ENCODE assay signal across 27 cellular contexts in genomic region chr12:47954467-47955045, GRCh38. TPM values are rescaled to one million over a fixed set of nuclear protein-coding genes. Genes with fewer than 3 reads are reported as not detected.
DNase-seq lines count a peak whose midpoint lies in the region; ATAC-seq and TF ChIP-seq lines count a peak whose summit lies in the region.
"Had no signal": no experiment of that assay in that cellular context is flagged by ENCODE, and none has a peak within 500 bp of the region (broad histone marks: within the 10 kb centered on the region; RNA-seq: fewer than 3 reads in every experiment).

No MANE protein-coding gene starts in this region.

- no peak for ATAC-seq in GM19455 (IDR thresholded peaks at IDR 0.05; ENCODE audit: unreplicated experiment)
- ATAC-seq: activated T-cell treated with anti-CD3 and anti-CD28 coated beads, Interleukin-2, amount 50 U/mL, for 72 hours; Panc1; stimulated activated naive CD8-positive, alpha-beta T cell treated with anti-CD3 and anti-CD28 coated beads, Interleukin-15, Interleukin-2, amounts not matched to agents 100 U/mL and 50 U/mL, for 24 hours had no signal

- no peak overlapping the region for H4K8ac ChIP-seq in trophoblast cell (ENCODE audit: low read depth, low read length)

- H3K27ac Mint-ChIP-seq in progenitor cell of endocrine pancreas, result no peak overlapping the region
- H3K27ac Mint-ChIP-seq: activated T-cell treated with anti-CD3 and anti-CD28 coated beads, Interleukin-2, amount 50 U/mL, for 72 hours; CD4-positive, alpha-beta memory T cell; nephron progenitor cell had no signal

- no peak overlapping the region for H3K23ac ChIP-seq in trophoblast cell (ENCODE audit: low read length)

- H3K4me1 ChIP-seq in Karpas-422 (ENCODE audit: low read length), result no peaks in the 10 kb centered on the region
- H3K4me1 ChIP-seq in trophoblast cell (ENCODE audit: control insufficient read depth in 1 of 2, insufficient read depth in 2 of 2, low read length in 2 of 2), result peaks cover 35 to 45% of the 10 kb centered on the region in 2 experiments

- H3K18ac ChIP-seq in trophoblast cell (ENCODE audit: low read length), result no peak overlapping the region

- H3K27me3 ChIP-seq in Karpas-422 (ENCODE audit: low read length), result no peaks in the 10 kb centered on the region
- no peaks in the 10 kb centered on the region for H3K27me3 ChIP-seq in trophoblast cell (ENCODE audit: insufficient read depth, low read length)

- peak overlapping the region; percentile 33 for H2AK5ac ChIP-seq in trophoblast cell (ENCODE audit: low read length)

- H3K79me2 ChIP-seq in Karpas-422 (ENCODE audit: low read length) (no peaks in the 10 kb centered on the region), trophoblast cell (ENCODE audit: control insufficient read depth, insufficient read depth, low read length, poor library complexity) (peaks cover 2% of the 10 kb centered on the region)

- no peaks in the 10 kb centered on the region for H3K9me3 Mint-ChIP-seq in progenitor cell of endocrine pancreas (ENCODE audit: low read depth)
- H3K9me3 Mint-ChIP-seq: activated T-cell treated with anti-CD3 and anti-CD28 coated beads, Interleukin-2, amount 50 U/mL, for 72 hours had no signal

- DNase-seq in EH (ENCODE audit: low read depth) (peak; percentile 47), Karpas-422 (no peak), epithelial cell of prostate (ENCODE audit: low read depth, low spot score) (no peak), trophoblast cell (peak; percentile 74 to 94), progenitor cell of endocrine pancreas (ENCODE audit: low spot score, unreplicated experiment) (no peak), erythroblast (lab: John Stamatoyannopoulos, UW) (no peak)
- DNase-seq in activated CD8-positive, alpha-beta memory T cell treated with anti-CD3 and anti-CD28 coated beads, Interleukin-2, amount 50 U/mL, for 48 hours, result no peak
- DNase-seq: activated CD4-positive, alpha-beta T cell treated with anti-CD3 and anti-CD28 coated beads, Interleukin-2, amount 50 U/mL, for 48 hours; activated CD4-positive, CD25-positive, alpha-beta regulatory T cell treated with anti-CD3 and anti-CD28 coated beads, Interleukin-2, amount 50 U/mL, for 72 hours; activated T-cell treated with anti-CD3 and anti-CD28 coated beads, Interleukin-2, amount 50 U/mL, for 72 hours; CD4-positive, alpha-beta memory T cell; effector memory CD4-positive, alpha-beta T cell; KBM-7; kidney; NCI-H1417 treated with DMSO at 0.1 percent for 48 hours; NCI-H226; NCI-H526 treated with DMSO at 0.1 percent for 48 hours; nephron progenitor cell; SHP77 treated with DMSO at 0.1 percent for 48 hours; stimulated activated naive CD8-positive, alpha-beta T cell treated with anti-CD3 and anti-CD28 coated beads, Interleukin-15, Interleukin-2, amounts not matched to agents 100 U/mL and 50 U/mL, for 24 hours; T-helper 2 cell had no signal

- H3K4me3 Mint-ChIP-seq in progenitor cell of endocrine pancreas (ENCODE audit: low read depth), result no peak overlapping the region
- H3K4me3 Mint-ChIP-seq: activated T-cell treated with anti-CD3 and anti-CD28 coated beads, Interleukin-2, amount 50 U/mL, for 72 hours; CD4-positive, alpha-beta memory T cell; nephron progenitor cell had no signal

- 0 out of 2 replicates have a peak, but pooled peaks cover 3% of the 10 kb centered on the region for H3K9me3 ChIP-seq in Karpas-422 (ENCODE audit: low read length)
- H3K9me3 ChIP-seq in trophoblast cell (ENCODE audit: insufficient read depth, low read depth, low read length), result peaks cover 9% of the 10 kb centered on the region
- H3K9me3 ChIP-seq: thoracic aorta had no signal

- no peaks in the 10 kb centered on the region for H3K9me2 ChIP-seq in Karpas-422 (replicated peaks; ENCODE audit: insufficient read depth, low read length)

- peak overlapping the region; percentile 28 for H4K91ac ChIP-seq in trophoblast cell (ENCODE audit: low read depth, low read length)

- TF ChIP-seq CTCF in progenitor cell of endocrine pancreas (IDR thresholded peaks at IDR 0.05; ENCODE audit: unreplicated experiment), result no peak

- no CpG with 5 or more reads among the region's 4 CpGs for WGBS in trophoblast cell (ENCODE audit: extremely low coverage, insufficient coverage, insufficient read length)

- peaks cover 26% of the 10 kb centered on the region for H3K79me1 ChIP-seq in trophoblast cell (ENCODE audit: low read length)

- peaks cover 37% of the 10 kb centered on the region for H3K27me3 Mint-ChIP-seq in progenitor cell of endocrine pancreas

- H3K4me1 Mint-ChIP-seq in progenitor cell of endocrine pancreas (ENCODE audit: low read depth), result no peaks in the 10 kb centered on the region
- H3K4me1 Mint-ChIP-seq: CD4-positive, alpha-beta memory T cell had no signal

- H3K9ac ChIP-seq in Karpas-422 (ENCODE audit: low read length) (0 out of 2 replicates have a peak overlapping the region, but pooled peaks have one; percentile 4), trophoblast cell (ENCODE audit: low read length) (no peak overlapping the region)

- H3K36me3 Mint-ChIP-seq in progenitor cell of endocrine pancreas (ENCODE audit: insufficient read depth), result no peaks in the 10 kb centered on the region
- H3K36me3 Mint-ChIP-seq: CD4-positive, alpha-beta memory T cell had no signal

- H4K12ac ChIP-seq in trophoblast cell (ENCODE audit: low read depth, low read length), result no peak overlapping the region

- H3K4me3 ChIP-seq in Karpas-422 (ENCODE audit: low read length), result no peak overlapping the region
- H3K4me3 ChIP-seq in trophoblast cell (ENCODE audit: low read depth, low read length), result no peak overlapping the region
- H3K4me3 ChIP-seq: coronary artery, thoracic aorta had no signal

- H2BK12ac ChIP-seq in trophoblast cell (ENCODE audit: low read length), result no peak overlapping the region

- H3K27ac ChIP-seq in Karpas-422 (ENCODE audit: low read length) (no peak overlapping the region), epithelial cell of prostate (peak overlapping the region; percentile 5), trophoblast cell (ENCODE audit: low read depth, low read length) (peak overlapping the region; percentile 42)
- H3K27ac ChIP-seq: coronary artery, thoracic aorta had no signal

- H3K14ac ChIP-seq in trophoblast cell (ENCODE audit: low read length), result peak overlapping the region; percentile 11

- no peak for TF ChIP-seq POLR2A in erythroblast (IDR thresholded peaks at IDR 0.05; ENCODE audit: low read length)

- peak overlapping the region; percentile 12 for H2BK120ac ChIP-seq in trophoblast cell (ENCODE audit: insufficient read depth, low read length, poor library complexity)

- H4K20me1 ChIP-seq in Karpas-422 (ENCODE audit: insufficient read depth, low read depth, low read length), result no peaks in the 10 kb centered on the region

- no peak overlapping the region for H3K4ac ChIP-seq in trophoblast cell (ENCODE audit: low read depth, low read length)

- H3K4me2 ChIP-seq in Karpas-422 (ENCODE audit: low read depth, low read length, poor library complexity, severe bottlenecking) (no peak overlapping the region), trophoblast cell (ENCODE audit: low read length) (no peak overlapping the region)

- H2AFZ ChIP-seq in Karpas-422 (ENCODE audit: low read length) (no peak overlapping the region; the same call in 1 of the 2 replicates), trophoblast cell (ENCODE audit: insufficient read depth, low read length, poor library complexity) (no peak overlapping the region)

- peak overlapping the region; percentile 3 for H2BK5ac ChIP-seq in trophoblast cell (ENCODE audit: low read depth, low read length, poor library complexity)

- H3K36me3 ChIP-seq in Karpas-422 (ENCODE audit: insufficient read depth, low read length) (no peaks in the 10 kb centered on the region), trophoblast cell (ENCODE audit: control insufficient read depth in 1 of 2, insufficient read depth in 2 of 2, low read length in 2 of 2) (no peaks in the 10 kb centered on the region)
- H3K36me3 ChIP-seq: thoracic aorta had no signal

RNA-seq across cellular contexts. Expression of gene TMEM106C, which starts 8.8 kb away (rescaled TPM):
- total RNA-seq in Karpas-422 (2014; rRNA removed; shearing (Covaris generic); ENCODE audit: low replicate concordance), result 95.6 and 127 TPM in 2 replicates
- polyA plus RNA-seq in trophoblast cell (2013), result 56.8 and 62.0 TPM in 2 replicates
- total RNA-seq in progenitor cell of endocrine pancreas, result 76.1 and 83.9 TPM in 2 replicates

RNA-seq across cellular contexts. Expression of gene COL2A1, which starts 49.7 kb away (rescaled TPM):
- total RNA-seq in Karpas-422 (2014; rRNA removed; shearing (Covaris generic); ENCODE audit: low replicate concordance), result not detected in 2 replicates
- 72.0 and 81.5 TPM in 2 replicates for polyA plus RNA-seq in trophoblast cell (2013)
- total RNA-seq in progenitor cell of endocrine pancreas, result 424 and 446 TPM in 2 replicates
- total RNA-seq: CD4-positive, alpha-beta memory T cell; HT-29; kidney; mononuclear cell had no signal
- polyA plus RNA-seq: CD4-positive, alpha-beta memory T cell had no signal

RNA-seq across cellular contexts. Expression of gene VDR, which starts 49.8 kb away (rescaled TPM):
- total RNA-seq in Karpas-422 (2014; rRNA removed; shearing (Covaris generic); ENCODE audit: low replicate concordance), result not detected in 2 replicates
- polyA plus RNA-seq in trophoblast cell (2013), result 0.56 and 0.60 TPM in 2 replicates
- total RNA-seq in progenitor cell of endocrine pancreas, result 0.31 and 0.38 TPM in 2 replicates

Comparison
In these comparisons a context has a peak if more than half of its experiments do, and no peak if none do; other contexts are left out.
1. DNase-seq: peak in EH (single experiment) and trophoblast cell (2 of 2); none in Karpas-422 (single experiment), epithelial cell of prostate (single experiment), progenitor cell of endocrine pancreas (single experiment), erythroblast (0 of 2) and activated CD8-positive, alpha-beta memory T cell treated with anti-CD3 and anti-CD28 coated beads, Interleukin-2, amount 50 U/mL, for 48 hours (single experiment).
2. RNA of gene COL2A1, which starts 49.7 kb away (total RNA-seq): 424 to 446 TPM in progenitor cell of endocrine pancreas; not detected in Karpas-422; every median in the first group is over 100 times any median in the second.